Comparison of ENCODE assay signal across 11 cellular contexts in genomic region chrX:19630776-19631707, GRCh38.
DNase-seq lines count a peak whose midpoint lies in the region; ATAC-seq, FAIRE-seq and TF ChIP-seq lines count a peak whose summit lies in the region.
"Had no signal": no experiment of that assay in that cellular context is flagged by ENCODE, and none has a peak within 500 bp of the region (broad histone marks: within the 10 kb centered on the region; RNA-seq: fewer than 3 reads in every experiment).

No MANE protein-coding gene starts in this region.

- ATAC-seq in HG03064 (IDR thresholded peaks at IDR 0.05; ENCODE audit: low read depth, unreplicated experiment), result peak; percentile 19

- TF ChIP-seq CTCF in brain (conservative IDR thresholded peaks at IDR 0.05) (no peak), osteocyte (IDR thresholded peaks at IDR 0.05) (no peak), GM10266 (IDR thresholded peaks at IDR 0.05; ENCODE audit: control insufficient read depth, insufficient read depth, low read depth, missing control alignments) (no peak)

- FAIRE-seq in GM12891 (lab: Jason Lieb, UNC), result no peak
- FAIRE-seq: colon had no signal

- DNase-seq in DMS79 treated with DMSO at 0.1 percent for 48 hours (lab: John Stamatoyannopoulos, UW) (peak; percentile 35), osteocyte (ENCODE audit: extremely low spot score, unreplicated experiment) (no peak), GM10266 (ENCODE audit: extremely low spot score) (no peak), GM12891 (ENCODE audit: insufficient read length, low spot score) (no peak)
- DNase-seq in activated CD4-positive, CD25-positive, alpha-beta regulatory T cell (lab: John Stamatoyannopoulos, UW), result no peak
- DNase-seq: activated gamma-delta T cell treated with Interleukin-2 at 50 U/mL for 16 hours, Calu3 had no signal

- H3K9me3 Mint-ChIP-seq in brain (no peaks in the 10 kb centered on the region), osteocyte (ENCODE audit: unreplicated experiment) (peaks cover 10% of the 10 kb centered on the region)
- H3K9me3 Mint-ChIP-seq: neural crest cell had no signal

- H3K36me3 Mint-ChIP-seq in brain (no peaks in the 10 kb centered on the region), osteocyte (ENCODE audit: unreplicated experiment) (no peaks in the 10 kb centered on the region)

- no peak for TF ChIP-seq POLR2A in GM12891 (IDR thresholded peaks at IDR 0.05; ENCODE audit: low read depth, low read length)

- H3K27me3 Mint-ChIP-seq in brain (no peaks in the 10 kb centered on the region), osteocyte (ENCODE audit: unreplicated experiment) (no peaks in the 10 kb centered on the region)

- H3K27ac Mint-ChIP-seq in brain, result peak overlapping the region in 3 of 5 experiments; percentile 4 to 37 (median 8)
- H3K27ac Mint-ChIP-seq in osteocyte (ENCODE audit: unreplicated experiment), result peak overlapping the region; percentile 43

- H3K4me3 Mint-ChIP-seq in brain, result no peak overlapping the region
- H3K4me3 Mint-ChIP-seq in osteocyte (ENCODE audit: unreplicated experiment), result no peak overlapping the region
- H3K4me3 Mint-ChIP-seq: neural crest cell had no signal

- H3K4me1 Mint-ChIP-seq in brain (peaks cover 43% of the 10 kb centered on the region), osteocyte (ENCODE audit: unreplicated experiment) (peaks cover 49% of the 10 kb centered on the region)

TF ChIP-seq in GM12891, 5 proteins besides CTCF, POLR2A, EP300 and RAD21:
- TF ChIP-seq SPI1 (IDR thresholded peaks at IDR 0.05; ENCODE audit: low read depth, low read length), result no peak
- TF ChIP-seq POLR2AphosphoS5 (IDR thresholded peaks at IDR 0.05; ENCODE audit: low read depth, low read length), result no peak
- TF ChIP-seq POU2F2 (IDR thresholded peaks at IDR 0.05; ENCODE audit: low read depth, low read length), result no peak
- no peak for TF ChIP-seq TAF1 (IDR thresholded peaks at IDR 0.05; ENCODE audit: low read depth, low read length)
- no peak for TF ChIP-seq PAX5 (IDR thresholded peaks at IDR 0.05; ENCODE audit: insufficient read depth, low read length, severe bottlenecking)
